In the genomic region with DNA sequence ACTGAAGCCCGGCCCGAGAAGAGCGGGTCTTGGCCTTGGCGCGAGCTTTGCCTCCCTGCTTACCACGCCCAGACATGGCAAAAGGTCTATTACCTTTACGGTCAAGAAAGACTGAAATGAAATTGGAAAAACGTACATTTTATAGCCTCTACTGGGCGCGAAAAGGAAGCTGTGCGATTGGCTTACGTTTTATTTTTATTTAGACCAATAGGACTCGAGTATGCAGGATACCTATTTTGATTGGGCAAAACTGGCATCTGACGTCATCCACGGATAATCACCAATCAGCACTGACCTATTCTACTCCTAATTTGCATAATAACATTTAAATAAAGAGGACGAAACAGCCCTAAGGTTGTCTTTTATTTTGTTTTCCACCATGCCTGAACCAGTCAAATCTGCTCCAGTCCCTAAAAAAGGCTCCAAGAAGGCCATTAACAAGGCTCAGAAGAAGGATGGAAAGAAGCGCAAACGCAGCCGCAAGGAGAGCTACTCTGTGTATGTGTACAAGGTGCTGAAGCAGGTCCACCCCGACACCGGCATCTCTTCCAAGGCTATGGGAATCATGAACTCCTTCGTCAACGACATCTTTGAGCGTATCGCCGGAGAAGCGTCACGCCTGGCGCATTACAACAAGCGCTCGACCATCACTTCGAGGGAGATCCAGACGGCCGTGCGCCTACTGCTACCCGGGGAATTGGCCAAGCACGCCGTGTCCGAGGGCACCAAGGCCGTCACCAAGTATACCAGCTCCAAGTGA, we compare ENCODE assay signal across 8 cellular contexts.
A peak's percentile ranks its signal among the peaks of the same experiment; 100 is the strongest.
DNase-seq lines count a peak whose midpoint lies in the region; ATAC-seq and TF ChIP-seq lines count a peak whose summit lies in the region.

No MANE protein-coding gene starts in this region.

- no peaks in the 10 kb centered on the region for H3K4me1 ChIP-seq in BE2C
- H3K4me1 ChIP-seq in vagina, result peaks cover 12% of the 10 kb centered on the region

- H3K79me2 ChIP-seq in neural cell (replicated peaks; ENCODE audit: insufficient read depth, low read length), result peaks cover 2% of the 10 kb centered on the region

- H3K9ac ChIP-seq in neural cell (ENCODE audit: low read length), result no peak overlapping the region

- H3K9me3 Mint-ChIP-seq in activated T-helper 17 cell treated with anti-CD3 and anti-CD28 coated beads, Interleukin-2, amount 50 U/mL, for 72 hours, result no peaks in the 10 kb centered on the region

- H3K9me3 ChIP-seq in BE2C, result no peaks in the 10 kb centered on the region
- H3K9me3 ChIP-seq in neural cell (ENCODE audit: low read length), result no peaks in the 10 kb centered on the region
- no peaks in the 10 kb centered on the region for H3K9me3 ChIP-seq in vagina

- H3K27me3 Mint-ChIP-seq in activated T-helper 17 cell treated with anti-CD3 and anti-CD28 coated beads, Interleukin-2, amount 50 U/mL, for 72 hours, result no peaks in the 10 kb centered on the region

- H3K4me2 ChIP-seq in neural cell (ENCODE audit: low read length), result no peak overlapping the region

- no peaks in the 10 kb centered on the region for H3F3A ChIP-seq in neural cell (ENCODE audit: insufficient read depth, low read length, poor library complexity, severe bottlenecking)

- no peaks in the 10 kb centered on the region for H3K9me2 ChIP-seq in neural cell (ENCODE audit: insufficient read depth, low read length)

- peaks cover 23% of the 10 kb centered on the region for H3K36me3 Mint-ChIP-seq in activated T-helper 17 cell treated with anti-CD3 and anti-CD28 coated beads, Interleukin-2, amount 50 U/mL, for 72 hours (ENCODE audit: low read depth)

- no peaks in the 10 kb centered on the region for H4K20me1 ChIP-seq in neural cell (ENCODE audit: insufficient read depth)

- H3K36me3 ChIP-seq in BE2C, result peaks cover 3% of the 10 kb centered on the region; the same call in 1 of the 2 replicates
- no peaks in the 10 kb centered on the region for H3K36me3 ChIP-seq in neural cell (ENCODE audit: insufficient read depth, low read length)
- no peaks in the 10 kb centered on the region for H3K36me3 ChIP-seq in vagina

- H3K4me3 Mint-ChIP-seq in activated T-helper 17 cell treated with anti-CD3 and anti-CD28 coated beads, Interleukin-2, amount 50 U/mL, for 72 hours, result peak overlapping the region; percentile 89

- ATAC-seq in GM19328 (IDR thresholded peaks at IDR 0.05; ENCODE audit: unreplicated experiment) (peak; percentile 52), HG03442 (IDR thresholded peaks at IDR 0.05; ENCODE audit: unreplicated experiment) (peak; percentile 63)
- ATAC-seq in activated T-helper 17 cell treated with anti-CD3 and anti-CD28 coated beads, Interleukin-2, amount 50 U/mL, for 72 hours (replicated peaks), result peak; percentile 80

- DNase-seq in BE2C (peak; percentile 81), OCI-M2 (lab: John Stamatoyannopoulos, UW; ENCODE audit: unreplicated experiment) (peak; percentile 96), fibroblast of the aortic adventitia (ENCODE audit: low read depth) (peak; percentile 98), vagina (ENCODE audit: extremely low spot score in 2 of 2) (no peak)

- no peak for TF ChIP-seq RAD21 in neural cell (conservative IDR thresholded peaks at IDR 0.05)

- no peak for TF ChIP-seq EP300 in neural cell (conservative IDR thresholded peaks at IDR 0.05; ENCODE audit: poor library complexity, severe bottlenecking)

- H3K4me1 Mint-ChIP-seq in activated T-helper 17 cell treated with anti-CD3 and anti-CD28 coated beads, Interleukin-2, amount 50 U/mL, for 72 hours, result peaks cover 5% of the 10 kb centered on the region

- H3K4me3 ChIP-seq in BE2C (ENCODE audit: low read depth, low read length) (peak overlapping the region; percentile 69), fibroblast of the aortic adventitia (ENCODE audit: low read depth, low read length) (peak overlapping the region; percentile 68), neural cell (ENCODE audit: low read length) (peak overlapping the region; percentile 64), vagina (peak overlapping the region; percentile 35 to 44)

- no peak overlapping the region for H2AFZ ChIP-seq in neural cell (ENCODE audit: low read depth, low read length)

- TF ChIP-seq POLR2A in vagina (IDR thresholded peaks at IDR 0.05), result peak in 1 of 2 donors; percentile 30

- H3K27ac ChIP-seq in neural cell (ENCODE audit: low read length) (peak overlapping the region; percentile 71), vagina (no peak overlapping the region)

- H3K27me3 ChIP-seq in BE2C (no peaks in the 10 kb centered on the region), neural cell (ENCODE audit: insufficient read depth, low read depth, low read length) (no peaks in the 10 kb centered on the region), vagina (no peaks in the 10 kb centered on the region)

- TF ChIP-seq CTCF in BE2C (IDR thresholded peaks at IDR 0.05; ENCODE audit: low read depth, low read length) (no peak), fibroblast of the aortic adventitia (IDR thresholded peaks at IDR 0.05; ENCODE audit: insufficient read depth, low read length) (no peak), neural cell (IDR thresholded peaks at IDR 0.05; ENCODE audit: poor library complexity, severe bottlenecking) (no peak), vagina (IDR thresholded peaks at IDR 0.05) (no peak)

- peak overlapping the region; percentile 91 for H3K27ac Mint-ChIP-seq in activated T-helper 17 cell treated with anti-CD3 and anti-CD28 coated beads, Interleukin-2, amount 50 U/mL, for 72 hours

- intact Hi-C loops in vagina (cut with DNase I), result no loop called here

TF ChIP-seq in neural cell, 6 proteins besides CTCF, POLR2A, EP300 and RAD21:
- TF ChIP-seq MXI1 (conservative IDR thresholded peaks at IDR 0.05; ENCODE audit: poor library complexity, severe bottlenecking) (peak; percentile 29), POLR2AphosphoS5 (IDR thresholded peaks at IDR 0.05) (peak; percentile 43), TAF1 (IDR thresholded peaks at IDR 0.05; ENCODE audit: low read depth) (no peak), EZH2 (IDR thresholded peaks at IDR 0.05; ENCODE audit: borderline replicate concordance, insufficient read depth, low read length, poor library complexity, severe bottlenecking) (no peak)
- TF ChIP-seq, protein P1, sequence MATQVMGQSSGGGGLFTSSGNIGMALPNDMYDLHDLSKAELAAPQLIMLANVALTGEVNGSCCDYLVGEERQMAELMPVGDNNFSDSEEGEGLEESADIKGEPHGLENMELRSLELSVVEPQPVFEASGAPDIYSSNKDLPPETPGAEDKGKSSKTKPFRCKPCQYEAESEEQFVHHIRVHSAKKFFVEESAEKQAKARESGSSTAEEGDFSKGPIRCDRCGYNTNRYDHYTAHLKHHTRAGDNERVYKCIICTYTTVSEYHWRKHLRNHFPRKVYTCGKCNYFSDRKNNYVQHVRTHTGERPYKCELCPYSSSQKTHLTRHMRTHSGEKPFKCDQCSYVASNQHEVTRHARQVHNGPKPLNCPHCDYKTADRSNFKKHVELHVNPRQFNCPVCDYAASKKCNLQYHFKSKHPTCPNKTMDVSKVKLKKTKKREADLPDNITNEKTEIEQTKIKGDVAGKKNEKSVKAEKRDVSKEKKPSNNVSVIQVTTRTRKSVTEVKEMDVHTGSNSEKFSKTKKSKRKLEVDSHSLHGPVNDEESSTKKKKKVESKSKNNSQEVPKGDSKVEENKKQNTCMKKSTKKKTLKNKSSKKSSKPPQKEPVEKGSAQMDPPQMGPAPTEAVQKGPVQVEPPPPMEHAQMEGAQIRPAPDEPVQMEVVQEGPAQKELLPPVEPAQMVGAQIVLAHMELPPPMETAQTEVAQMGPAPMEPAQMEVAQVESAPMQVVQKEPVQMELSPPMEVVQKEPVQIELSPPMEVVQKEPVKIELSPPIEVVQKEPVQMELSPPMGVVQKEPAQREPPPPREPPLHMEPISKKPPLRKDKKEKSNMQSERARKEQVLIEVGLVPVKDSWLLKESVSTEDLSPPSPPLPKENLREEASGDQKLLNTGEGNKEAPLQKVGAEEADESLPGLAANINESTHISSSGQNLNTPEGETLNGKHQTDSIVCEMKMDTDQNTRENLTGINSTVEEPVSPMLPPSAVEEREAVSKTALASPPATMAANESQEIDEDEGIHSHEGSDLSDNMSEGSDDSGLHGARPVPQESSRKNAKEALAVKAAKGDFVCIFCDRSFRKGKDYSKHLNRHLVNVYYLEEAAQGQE (IDR thresholded peaks at IDR 0.05; ENCODE audit: borderline replicate concordance), result no peak

Comparison
In these comparisons a context has a peak if more than half of its experiments do, and no peak if none do; other contexts are left out.
1. DNase-seq: peak in BE2C (single experiment), OCI-M2 (single experiment) and fibroblast of the aortic adventitia (single experiment); none in vagina (0 of 2).
2. Peak in every context shown above with its lines, with median percentiles within 50 percentile points of each other: H3K4me3 ChIP-seq and ATAC-seq.